13 cellular contexts compared by ENCODE assay signal in genomic region chr9:99019523-99020331, GRCh38.
DNase-seq lines count a peak whose midpoint lies in the region; ATAC-seq and TF ChIP-seq lines count a peak whose summit lies in the region.
"Had no signal": no experiment of that assay in that cellular context is flagged by ENCODE, and none has a peak within 500 bp of the region (broad histone marks: within the 10 kb centered on the region; RNA-seq: fewer than 3 reads in every experiment).

No MANE protein-coding gene starts in this region.

- H3K4me1 ChIP-seq in lung (ENCODE audit: control insufficient read depth in 2 of 2, insufficient read depth in 2 of 2, low read length in 2 of 2): no peaks in the 10 kb centered on the region

- no peak for TF ChIP-seq CTCF in lung (IDR thresholded peaks at IDR 0.05; ENCODE audit: control extremely low read depth, extremely low read depth)

- ATAC-seq in lung (ENCODE audit: insufficient read depth, low FRiP score) (peak; percentile 20), HG03159 (IDR thresholded peaks at IDR 0.05; ENCODE audit: unreplicated experiment) (no peak), HG03342 (IDR thresholded peaks at IDR 0.05; ENCODE audit: unreplicated experiment) (no peak)

- H3K4me3 ChIP-seq in lung: no peak overlapping the region
- H3K4me3 ChIP-seq: BLaER1, cardiac muscle cell had no signal

- no peaks in the 10 kb centered on the region for H3K27me3 ChIP-seq in lung (ENCODE audit: control insufficient read depth, insufficient read depth)
- H3K27me3 ChIP-seq: BLaER1, cardiac muscle cell had no signal

- DNase-seq in A172 (ENCODE audit: low spot score) (peak; percentile 97), LHCN-M2 (ENCODE audit: low read depth) (peak; percentile 87), dermis blood vessel endothelial cell (peak; percentile 68), lung (ENCODE audit: low spot score) (no peak), GOT3 (lab: John Stamatoyannopoulos, UW) (no peak), NAMALWA (ENCODE audit: low spot score) (no peak)
- DNase-seq: midbrain, NCI-H187 treated with DMSO at 0.1 percent for 48 hours had no signal

- 75 to 93% methylated on average over 3 of the region's 3 CpGs for whole genome bisulfite sequencing in lung, 2 donors

- peak overlapping the region; percentile 6 to 46 for H3K27ac ChIP-seq in lung (ENCODE audit: low read depth in 1 of 2, low read length in 1 of 2)
- H3K27ac ChIP-seq: BLaER1, cardiac muscle cell, VCaP had no signal

- peaks cover 1 to 3% of the 10 kb centered on the region in 2 donors for H3K36me3 ChIP-seq in lung (ENCODE audit: control insufficient read depth in 2 of 2, insufficient read depth in 2 of 2, low read length in 2 of 2)
- H3K36me3 ChIP-seq: BLaER1, cardiac muscle cell had no signal

- H3K9me3 ChIP-seq in lung (ENCODE audit: control insufficient read depth in 2 of 2, insufficient read depth in 1 of 2, low read length in 1 of 2): no peaks in the 10 kb centered on the region

Comparison
In these comparisons a context has a peak if more than half of its experiments do, and no peak if none do; other contexts are left out.
1. DNase-seq: peak in A172 (single experiment), LHCN-M2 (single experiment) and dermis blood vessel endothelial cell (single experiment); none in lung (single experiment), GOT3 (single experiment) and NAMALWA (single experiment).